In genomic region chr6:138691595-138692057, GRCh38 we compare ENCODE assay signal across 8 cellular contexts.
DNase-seq lines count a peak whose midpoint lies in the region; ATAC-seq and TF ChIP-seq lines count a peak whose summit lies in the region.

No MANE protein-coding gene starts in this region.

- no peaks in the 10 kb centered on the region for H3K79me2 ChIP-seq in neural cell (replicated peaks; ENCODE audit: insufficient read depth, low read length)

- H3K9ac ChIP-seq in neural cell (ENCODE audit: low read length): no peak overlapping the region

- H3K27ac Mint-ChIP-seq in stimulated activated naive CD8-positive, alpha-beta T cell treated with anti-CD3 and anti-CD28 coated beads, Interleukin-15, Interleukin-2, amounts not matched to agents 100 ng/mL and 50 ng/mL, for 24 hours: no peak overlapping the region

- H2AFZ ChIP-seq in neural cell (ENCODE audit: low read depth, low read length): no peak overlapping the region

- H3F3A ChIP-seq in neural cell (ENCODE audit: insufficient read depth, low read length, poor library complexity, severe bottlenecking): no peaks in the 10 kb centered on the region

- H3K9me3 Mint-ChIP-seq in stimulated activated naive CD8-positive, alpha-beta T cell treated with anti-CD3 and anti-CD28 coated beads, Interleukin-15, Interleukin-2, amounts not matched to agents 100 ng/mL and 50 ng/mL, for 24 hours: no peaks in the 10 kb centered on the region

- no peak overlapping the region for H3K27ac ChIP-seq in neural cell (ENCODE audit: low read length)

- H3K9me3 ChIP-seq in neural cell (ENCODE audit: low read length): no peaks in the 10 kb centered on the region

- no peak for ATAC-seq in stimulated activated naive CD8-positive, alpha-beta T cell treated with anti-CD3 and anti-CD28 coated beads, Interleukin-15, Interleukin-2, amounts not matched to agents 100 U/mL and 50 U/mL, for 24 hours
- ATAC-seq in esophagus mucosa (peak; percentile 51), GM18861 (IDR thresholded peaks at IDR 0.05; ENCODE audit: unreplicated experiment) (no peak)

- no peaks in the 10 kb centered on the region for H4K20me1 ChIP-seq in neural cell (ENCODE audit: insufficient read depth)

- DNase-seq in stimulated activated naive CD8-positive, alpha-beta T cell treated with anti-CD3 and anti-CD28 coated beads, Interleukin-15, Interleukin-2, amounts not matched to agents 100 U/mL and 50 U/mL, for 24 hours: no peak
- peak; percentile 55 for DNase-seq in RPMI7951 (ENCODE audit: low read depth)
- DNase-seq in cerebellum (ENCODE audit: low spot score): no peak
- DNase-seq in HPDE6-E6E7 (ENCODE audit: extremely low spot score): no peak

- TF ChIP-seq CTCF in neural cell (IDR thresholded peaks at IDR 0.05; ENCODE audit: poor library complexity, severe bottlenecking): no peak

- TF ChIP-seq RAD21 in neural cell (conservative IDR thresholded peaks at IDR 0.05): no peak

- peak overlapping the region; percentile 72 for H3K4me3 Mint-ChIP-seq in stimulated activated naive CD8-positive, alpha-beta T cell treated with anti-CD3 and anti-CD28 coated beads, Interleukin-15, Interleukin-2, amounts not matched to agents 100 ng/mL and 50 ng/mL, for 24 hours

- peaks cover 41% of the 10 kb centered on the region for H3K27me3 Mint-ChIP-seq in stimulated activated naive CD8-positive, alpha-beta T cell treated with anti-CD3 and anti-CD28 coated beads, Interleukin-15, Interleukin-2, amounts not matched to agents 100 ng/mL and 50 ng/mL, for 24 hours

- peaks cover 11% of the 10 kb centered on the region for H3K4me1 Mint-ChIP-seq in stimulated activated naive CD8-positive, alpha-beta T cell treated with anti-CD3 and anti-CD28 coated beads, Interleukin-15, Interleukin-2, amounts not matched to agents 100 ng/mL and 50 ng/mL, for 24 hours (ENCODE audit: low read depth)

- no peaks in the 10 kb centered on the region for H3K36me3 Mint-ChIP-seq in stimulated activated naive CD8-positive, alpha-beta T cell treated with anti-CD3 and anti-CD28 coated beads, Interleukin-15, Interleukin-2, amounts not matched to agents 100 ng/mL and 50 ng/mL, for 24 hours (ENCODE audit: low read depth)

- H3K4me2 ChIP-seq in neural cell (ENCODE audit: low read length): no peak overlapping the region

- H3K27me3 ChIP-seq in neural cell (ENCODE audit: insufficient read depth, low read depth, low read length): peaks cover 20% of the 10 kb centered on the region

- no peak for TF ChIP-seq EP300 in neural cell (conservative IDR thresholded peaks at IDR 0.05; ENCODE audit: poor library complexity, severe bottlenecking)

- H3K9me2 ChIP-seq in neural cell (ENCODE audit: insufficient read depth, low read length): no peaks in the 10 kb centered on the region

- H3K4me3 ChIP-seq in neural cell (ENCODE audit: low read length): peak overlapping the region; percentile 68

- H3K36me3 ChIP-seq in neural cell (ENCODE audit: insufficient read depth, low read length): no peaks in the 10 kb centered on the region

TF ChIP-seq in neural cell, 6 proteins besides CTCF, POLR2A, EP300 and RAD21:
- TF ChIP-seq POLR2AphosphoS5 (IDR thresholded peaks at IDR 0.05) (no peak), TAF1 (IDR thresholded peaks at IDR 0.05; ENCODE audit: low read depth) (no peak), SMC3 (conservative IDR thresholded peaks at IDR 0.05; ENCODE audit: poor library complexity) (no peak), MXI1 (conservative IDR thresholded peaks at IDR 0.05; ENCODE audit: poor library complexity, severe bottlenecking) (no peak), EZH2 (IDR thresholded peaks at IDR 0.05; ENCODE audit: borderline replicate concordance, insufficient read depth, low read length, poor library complexity, severe bottlenecking) (no peak), REST (IDR thresholded peaks at IDR 0.05; ENCODE audit: borderline replicate concordance) (no peak)
